In genomic region chr15:40468850-40469249, GRCh38 we compare ENCODE assay signal across 19 cellular contexts. TPM values are rescaled to one million over a fixed set of nuclear protein-coding genes. Genes with fewer than 3 reads are reported as not detected.
DNase-seq lines count a peak whose midpoint lies in the region; ATAC-seq, FAIRE-seq and TF ChIP-seq lines count a peak whose summit lies in the region.
"Had no signal": no experiment of that assay in that cellular context is flagged by ENCODE, and none has a peak within 500 bp of the region (broad histone marks: within the 10 kb centered on the region; RNA-seq: fewer than 3 reads in every experiment).

No MANE protein-coding gene starts in this region.

- H3K4me3 ChIP-seq in Loucy (ENCODE audit: low read length, poor library complexity, severe bottlenecking) (no peak overlapping the region), K562 (no peak overlapping the region), neural progenitor cell (no peak overlapping the region)
- H3K4me3 ChIP-seq: body of pancreas, esophagus squamous epithelium, PC-9, SJCRH30, thoracic aorta had no signal

- FAIRE-seq in K562 (lab: Jason Lieb, UNC): no peak

- H3K4me3 Mint-ChIP-seq in CD4-positive, alpha-beta T cell: peak overlapping the region; percentile 73
- peak overlapping the region; percentile 53 for H3K4me3 Mint-ChIP-seq in neural progenitor cell
- H3K4me3 Mint-ChIP-seq in activated CD4-positive, alpha-beta memory T cell treated with anti-CD3 and anti-CD28 coated beads, Interleukin-2, amount 10 ng/mL, durations not matched to agents 7 days and 5 days: no peak overlapping the region
- H3K4me3 Mint-ChIP-seq: activated naive CD8-positive, alpha-beta T cell treated with anti-CD3 and anti-CD28 coated beads, Interleukin-2, amount 50 U/mL, for 24 hours had no signal

- no peak for ATAC-seq in CD4-positive, alpha-beta T cell (ENCODE audit: poor library complexity)
- ATAC-seq in K562: no peak
- no peak for ATAC-seq in HG03097 (IDR thresholded peaks at IDR 0.05; ENCODE audit: low FRiP score, unreplicated experiment)
- ATAC-seq: activated naive CD8-positive, alpha-beta T cell treated with anti-CD3 and anti-CD28 coated beads, Interleukin-2, amount 50 U/mL, for 24 hours; body of pancreas had no signal

- no peak for DNase-seq in CD4-positive, alpha-beta T cell
- DNase-seq in K562 (ENCODE audit: extremely low read depth in 1 of 4, low spot score in 3 of 4) (no peak), neural progenitor cell (ENCODE audit: low spot score) (no peak)
- no peak for DNase-seq in activated CD4-positive, CD25-positive, alpha-beta regulatory T cell (lab: John Stamatoyannopoulos, UW)
- DNase-seq in activated CD4-positive, alpha-beta memory T cell treated with anti-CD3 and anti-CD28 coated beads, Interleukin-2, amount 10 ng/mL, durations not matched to agents 7 days and 5 days: no peak
- DNase-seq: activated CD4-positive, CD25-positive, alpha-beta regulatory T cell treated with anti-CD3 and anti-CD28 coated beads, Interleukin-2, amount 50 U/mL, for 72 hours; activated naive CD8-positive, alpha-beta T cell treated with anti-CD3 and anti-CD28 coated beads, Interleukin-2, amount 50 U/mL, for 24 hours; body of pancreas; Calu3; EL; esophagus squamous epithelium; H9; NCI-H146; NCI-H345; PC-9; SJCRH30 had no signal

- in situ Hi-C loops in K562 (cut with MboI): no loop called here

- no peak for TF ChIP-seq EP300 in K562 (IDR thresholded peaks at IDR 0.05; ENCODE audit: low read length)

- H3K27ac Mint-ChIP-seq in CD4-positive, alpha-beta T cell: peak overlapping the region; percentile 60
- no peak overlapping the region for H3K27ac Mint-ChIP-seq in neural progenitor cell
- H3K27ac Mint-ChIP-seq in activated CD4-positive, alpha-beta memory T cell treated with anti-CD3 and anti-CD28 coated beads, Interleukin-2, amount 10 ng/mL, durations not matched to agents 7 days and 5 days: no peak overlapping the region

- no peaks in the 10 kb centered on the region for H3K27me3 ChIP-seq in CD4-positive, alpha-beta T cell (ENCODE audit: control insufficient read depth, insufficient read depth, low read length)
- no peaks in the 10 kb centered on the region for H3K27me3 ChIP-seq in Loucy (ENCODE audit: insufficient read depth, low read length, poor library complexity, severe bottlenecking)
- H3K27me3 ChIP-seq in K562 (ENCODE audit: control insufficient read depth in 2 of 2, insufficient read depth in 2 of 2, low read length in 2 of 2): no peaks in the 10 kb centered on the region
- H3K27me3 ChIP-seq in neural progenitor cell: peaks cover 9% of the 10 kb centered on the region
- H3K27me3 ChIP-seq: body of pancreas, esophagus squamous epithelium, SJCRH30 had no signal

- H3K36me3 ChIP-seq in Loucy (ENCODE audit: insufficient read depth, low read length) (peaks cover 42% of the 10 kb centered on the region; the same call in 1 of the 2 replicates), K562 (ENCODE audit: control insufficient read depth, insufficient read depth, low read length) (peaks cover 42% of the 10 kb centered on the region), neural progenitor cell (no peaks in the 10 kb centered on the region)

- no peak for TF ChIP-seq POLR2A in K562 (conservative IDR thresholded peaks at IDR 0.05)

- no peaks in the 10 kb centered on the region for H3K9me2 ChIP-seq in Loucy (replicated peaks; ENCODE audit: low read depth, low read length)

- peaks cover 26% of the 10 kb centered on the region for H3K4me1 Mint-ChIP-seq in CD4-positive, alpha-beta T cell (ENCODE audit: low read depth)
- peaks cover 16% of the 10 kb centered on the region for H3K4me1 Mint-ChIP-seq in neural progenitor cell
- H3K4me1 Mint-ChIP-seq in activated CD4-positive, alpha-beta memory T cell treated with anti-CD3 and anti-CD28 coated beads, Interleukin-2, amount 10 ng/mL, durations not matched to agents 7 days and 5 days: peaks cover 33% of the 10 kb centered on the region

- no peaks in the 10 kb centered on the region for H3K27me3 Mint-ChIP-seq in CD4-positive, alpha-beta T cell
- H3K27me3 Mint-ChIP-seq in neural progenitor cell (ENCODE audit: insufficient read depth, low read depth): peaks cover 11% of the 10 kb centered on the region
- H3K27me3 Mint-ChIP-seq in activated CD4-positive, alpha-beta memory T cell treated with anti-CD3 and anti-CD28 coated beads, Interleukin-2, amount 10 ng/mL, durations not matched to agents 7 days and 5 days: no peaks in the 10 kb centered on the region
- H3K27me3 Mint-ChIP-seq: activated naive CD8-positive, alpha-beta T cell treated with anti-CD3 and anti-CD28 coated beads, Interleukin-2, amount 50 U/mL, for 24 hours had no signal

- H3K27ac ChIP-seq in CD4-positive, alpha-beta T cell (ENCODE audit: low read depth, low read length): peak overlapping the region; percentile 34
- no peak overlapping the region for H3K27ac ChIP-seq in K562 (ENCODE audit: extremely low read depth, low read depth, low read length)
- H3K27ac ChIP-seq in neural progenitor cell: no peak overlapping the region
- H3K27ac ChIP-seq: esophagus squamous epithelium, PC-9, SJCRH30, thoracic aorta had no signal

- TF ChIP-seq RAD21 in K562 (CRISPR knock-in tag; conservative IDR thresholded peaks at IDR 0.05 in 1 of 2, IDR thresholded peaks at IDR 0.05 in 1 of 2): no peak

- peaks cover 28% of the 10 kb centered on the region for H3K4me1 ChIP-seq in Loucy (ENCODE audit: insufficient read depth, low read length, poor library complexity, severe bottlenecking)
- peaks cover 37 to 52% of the 10 kb centered on the region in 2 experiments for H3K4me1 ChIP-seq in K562 (replicated peaks in 1 of 2; ENCODE audit: control insufficient read depth in 2 of 2, insufficient read depth in 2 of 2, low read length in 2 of 2)
- peaks cover 6% of the 10 kb centered on the region for H3K4me1 ChIP-seq in neural progenitor cell

- BruUV-seq in K562 (replicated peaks; lab: Mats Ljungman, UMichigan): no TSS peak

- H3K79me2 ChIP-seq in Loucy (ENCODE audit: insufficient read depth, low read length) (peaks cover 26% of the 10 kb centered on the region), K562 (ENCODE audit: control insufficient read depth, insufficient read depth, low read length) (peaks cover 15% of the 10 kb centered on the region), neural progenitor cell (ENCODE audit: low read depth) (peaks cover 12% of the 10 kb centered on the region)

- 46% methylated on average over 3 of the region's 4 CpGs for WGBS in K562 (ENCODE audit: insufficient coverage, low coverage, missing lambda C conversion rate)

- H3K9ac ChIP-seq in Loucy (ENCODE audit: low read depth, low read length, poor library complexity, severe bottlenecking) (peak overlapping the region; percentile 31), K562 (ENCODE audit: insufficient read depth in 1 of 2, low read depth in 2 of 2, low read length in 2 of 2) (no peak overlapping the region; a peak in 1 of 4 replicates), neural progenitor cell (no peak overlapping the region)

- H3F3A ChIP-seq in Loucy (ENCODE audit: low read depth) (peaks cover 18% of the 10 kb centered on the region), neural progenitor cell (ENCODE audit: low read depth) (peaks cover 29% of the 10 kb centered on the region)

- no peaks in the 10 kb centered on the region for H3K9me3 ChIP-seq in CD4-positive, alpha-beta T cell (ENCODE audit: control insufficient read depth, low read length)
- no peaks in the 10 kb centered on the region for H3K9me3 ChIP-seq in Loucy (ENCODE audit: insufficient read depth, low read depth, low read length)
- no peaks in the 10 kb centered on the region for H3K9me3 ChIP-seq in K562 (replicated peaks; ENCODE audit: control insufficient read depth, insufficient read depth, low read depth, low read length)
- H3K9me3 ChIP-seq in neural progenitor cell (ENCODE audit: low read depth): no peaks in the 10 kb centered on the region
- H3K9me3 ChIP-seq: body of pancreas, esophagus squamous epithelium, SJCRH30, thoracic aorta had no signal

- no peaks in the 10 kb centered on the region for H3K9me3 Mint-ChIP-seq in CD4-positive, alpha-beta T cell
- H3K9me3 Mint-ChIP-seq in neural progenitor cell: no peaks in the 10 kb centered on the region
- H3K9me3 Mint-ChIP-seq in activated CD4-positive, alpha-beta memory T cell treated with anti-CD3 and anti-CD28 coated beads, Interleukin-2, amount 10 ng/mL, durations not matched to agents 7 days and 5 days: no peaks in the 10 kb centered on the region
- H3K9me3 Mint-ChIP-seq: activated naive CD8-positive, alpha-beta T cell treated with anti-CD3 and anti-CD28 coated beads, Interleukin-2, amount 50 U/mL, for 24 hours; H9 had no signal

- H2AFZ ChIP-seq in Loucy (ENCODE audit: low read length): no peak overlapping the region
- no peak overlapping the region for H2AFZ ChIP-seq in K562 (ENCODE audit: low read depth, low read length)
- H2AFZ ChIP-seq in neural progenitor cell (replicated peaks): no peak overlapping the region
- H2AFZ ChIP-seq: PC-9 had no signal

- peaks cover 30% of the 10 kb centered on the region for H3K36me3 Mint-ChIP-seq in CD4-positive, alpha-beta T cell (ENCODE audit: low read depth)
- H3K36me3 Mint-ChIP-seq in neural progenitor cell: peaks cover 4% of the 10 kb centered on the region
- H3K36me3 Mint-ChIP-seq in activated CD4-positive, alpha-beta memory T cell treated with anti-CD3 and anti-CD28 coated beads, Interleukin-2, amount 10 ng/mL, durations not matched to agents 7 days and 5 days (ENCODE audit: low read depth): peaks cover 8% of the 10 kb centered on the region

- H3K9me1 ChIP-seq in K562 (ENCODE audit: control insufficient read depth, insufficient read depth, low read length): no peaks in the 10 kb centered on the region

- CTCF ChIA-PET in CD4-positive, alpha-beta T cell (lab: Charles Lee): interaction anchor here (0.8 kb wide), 1 partner anchor 47 kb away, joined by 3 read pairs; no protein-coding TSS in a partner anchor
- CTCF ChIA-PET in K562 (lab: Yijun Ruan, JAX; ENCODE audit: low intra/inter-chr PET ratio): no interaction called here
- CTCF ChIA-PET in activated CD4-positive, alpha-beta memory T cell treated with anti-CD3 and anti-CD28 coated beads, Interleukin-2, amount 10 ng/mL, durations not matched to agents 7 days and 5 days (lab: Charles Lee): no interaction called here

- POLR2A ChIA-PET in CD4-positive, alpha-beta T cell (lab: Charles Lee): interaction anchor here (0.8 to 2.3 kb wide), 3 partner anchors 14 to 26 kb away, joined by 3 to 7 read pairs (median 3); no protein-coding TSS in a partner anchor
- POLR2A ChIA-PET in K562 (lab: Yijun Ruan, JAX): interaction anchor here (1.6 to 2.2 kb wide), 3 partner anchors 11 to 19 kb away, joined by 6 to 15 read pairs (median 9); no protein-coding TSS in a partner anchor
- POLR2A ChIA-PET in activated CD4-positive, alpha-beta memory T cell treated with anti-CD3 and anti-CD28 coated beads, Interleukin-2, amount 10 ng/mL, durations not matched to agents 7 days and 5 days (lab: Charles Lee): interaction anchor here (0.6 to 2.9 kb wide), 3 partner anchors 15 to 87 kb away, joined by 3 to 15 read pairs (median 6); partner anchors contain the start of gene BAHD1

- H3K4me2 ChIP-seq in Loucy (ENCODE audit: low read depth, low read length, poor library complexity, severe bottlenecking): no peak overlapping the region
- no peak overlapping the region for H3K4me2 ChIP-seq in K562 (ENCODE audit: insufficient read depth, low read length)
- H3K4me2 ChIP-seq in neural progenitor cell: no peak overlapping the region

- intact Hi-C loops in CD4-positive, alpha-beta T cell (cut with DNase I, micrococcal nuclease): loop anchor here in 1 of 2 experiments (2.0 kb wide), 1 partner anchor 26 kb away; no protein-coding TSS in a partner anchor
- intact Hi-C loops in K562 (cut with micrococcal nuclease): no loop called here

- H4K20me1 ChIP-seq in Loucy (ENCODE audit: insufficient read depth, low read length, poor library complexity, severe bottlenecking) (peaks cover 11% of the 10 kb centered on the region), K562 (replicated peaks; ENCODE audit: control insufficient read depth, insufficient read depth, low read length) (no peaks in the 10 kb centered on the region; the same call in 1 of the 2 replicates), neural progenitor cell (ENCODE audit: low read depth) (peaks cover 9% of the 10 kb centered on the region)

- no peak for TF ChIP-seq CTCF in CD4-positive, alpha-beta T cell (IDR thresholded peaks at IDR 0.05)
- TF ChIP-seq CTCF in Loucy (conservative IDR thresholded peaks at IDR 0.05; ENCODE audit: low read length): no peak
- no peak for TF ChIP-seq CTCF in K562 (IDR thresholded peaks at IDR 0.05 in 2 of 3, conservative IDR thresholded peaks at IDR 0.05 in 1 of 3; ENCODE audit: insufficient read depth in 2 of 3, low read depth in 1 of 3, low read length in 3 of 3)
- no peak for TF ChIP-seq CTCF in neural progenitor cell (IDR thresholded peaks at IDR 0.05)

RNA-seq across cellular contexts. Expression of gene CHST14, which starts 1.9 kb away (rescaled TPM):
- total RNA-seq in CD4-positive, alpha-beta T cell: 1 to 10 TPM; 4.6 to 5.1 TPM
- 4.2 and 14.3 TPM in 2 replicates for total RNA-seq in K562 (2011; cell fraction: chromatin; rRNA removed; ENCODE audit: low replicate concordance)
- total RNA-seq in K562 (2011; cell fraction: nucleolus; rRNA removed): 18.7 and 22.0 TPM in 2 replicates
- 17.9 and 21.1 TPM in 2 replicates for total RNA-seq in K562 (2011; cell fraction: nucleoplasm; rRNA removed)
- total RNA-seq in K562 (2014; rRNA removed): 4.0 and 5.6 TPM in 2 replicates
- total RNA-seq in K562 (2014; rRNA removed; fragmentation: Illumina TruSeq; extraction: Trizol): 2.3 and 2.5 TPM in 2 replicates
- 4.6 TPM in 2 replicates for total RNA-seq in K562 (2015; rRNA removed; fragmentation: Illumina TruSeq; extraction: Trizol)
- total RNA-seq in K562 (2021): 11.2 and 12.1 TPM in 2 replicates
- polyA plus RNA-seq in K562 (2011; rRNA removed): 4.5 and 6.4 TPM in 2 replicates
- 6.6 and 8.1 TPM in 2 replicates for polyA plus RNA-seq in K562 (2011; cell fraction: cytosol; rRNA removed)
- 4.8 and 5.2 TPM in 2 replicates for polyA plus RNA-seq in K562 (2011; cell fraction: nucleus; rRNA removed)
- 12.0 and 17.1 TPM in 2 replicates for polyA plus RNA-seq in K562 (2012)
- polyA plus RNA-seq in K562 (2014; fragmentation: Illumina TruSeq; extraction: Trizol): 6.3 and 7.5 TPM in 2 replicates
- polyA plus RNA-seq in K562 (2014; fragmentation: Nextera tagmentation; extraction: Ambion mirVana): 1 to 10 TPM; 1.6 to 2.3 TPM
- 3.9 and 4.8 TPM in 2 replicates for polyA plus RNA-seq in K562 (2014; rRNA removed)
- polyA minus RNA-seq in K562 (2011; rRNA and poly(A)+ RNA removed): 3.1 TPM in 2 replicates
- 6.2 and 11.7 TPM in 2 replicates for polyA minus RNA-seq in K562 (2011; cell fraction: cytosol; rRNA and poly(A)+ RNA removed)
- polyA minus RNA-seq in K562 (2011; cell fraction: nucleus; rRNA and poly(A)+ RNA removed): 2.7 and 3.8 TPM in 2 replicates
- 11.9 and 17.5 TPM in 2 replicates for total RNA-seq in neural progenitor cell (ENCODE audit: low replicate concordance)
- total RNA-seq in activated CD4-positive, alpha-beta memory T cell treated with anti-CD3 and anti-CD28 coated beads, Interleukin-2, amount 10 ng/mL, durations not matched to agents 7 days and 5 days: 10 to 100 TPM; 13.9 to 15.9 TPM

RNA-seq across cellular contexts. Expression of gene BAHD1, which starts 28.1 kb away (rescaled TPM):
- 10 to 100 TPM; 20.3 to 21.5 TPM for total RNA-seq in CD4-positive, alpha-beta T cell
- 30.6 and 63.4 TPM in 2 replicates for total RNA-seq in K562 (2011; cell fraction: chromatin; rRNA removed; ENCODE audit: low replicate concordance)
- 33.2 and 38.7 TPM in 2 replicates for total RNA-seq in K562 (2011; cell fraction: nucleolus; rRNA removed)
- total RNA-seq in K562 (2011; cell fraction: nucleoplasm; rRNA removed): 31.7 and 43.1 TPM in 2 replicates
- total RNA-seq in K562 (2014; rRNA removed): 15.2 and 20.8 TPM in 2 replicates
- total RNA-seq in K562 (2014; rRNA removed; fragmentation: Illumina TruSeq; extraction: Trizol): 9.7 and 10.3 TPM in 2 replicates
- total RNA-seq in K562 (2015; rRNA removed; fragmentation: Illumina TruSeq; extraction: Trizol): 11.5 and 12.3 TPM in 2 replicates
- 33.6 and 38.5 TPM in 2 replicates for total RNA-seq in K562 (2021)
- polyA plus RNA-seq in K562 (2011; rRNA removed): 9.7 and 10.6 TPM in 2 replicates
- 9.1 and 16.4 TPM in 2 replicates for polyA plus RNA-seq in K562 (2011; cell fraction: cytosol; rRNA removed)
- polyA plus RNA-seq in K562 (2011; cell fraction: nucleus; rRNA removed): 27.1 and 43.2 TPM in 2 replicates
- 24.0 and 25.8 TPM in 2 replicates for polyA plus RNA-seq in K562 (2012)
- polyA plus RNA-seq in K562 (2014; fragmentation: Illumina TruSeq; extraction: Trizol): 18.4 and 26.4 TPM in 2 replicates
- under 1 TPM; 0.55 to 0.80 TPM for polyA plus RNA-seq in K562 (2014; fragmentation: Nextera tagmentation; extraction: Ambion mirVana)
- polyA plus RNA-seq in K562 (2014; rRNA removed): 19.0 and 19.4 TPM in 2 replicates
- 7.1 and 10.0 TPM in 2 replicates for polyA minus RNA-seq in K562 (2011; rRNA and poly(A)+ RNA removed)
- 12.7 TPM in 2 replicates for polyA minus RNA-seq in K562 (2011; cell fraction: cytosol; rRNA and poly(A)+ RNA removed)
- 10.5 and 12.2 TPM in 2 replicates for polyA minus RNA-seq in K562 (2011; cell fraction: nucleus; rRNA and poly(A)+ RNA removed)
- total RNA-seq in neural progenitor cell (ENCODE audit: low replicate concordance): 5.8 and 13.7 TPM in 2 replicates
- total RNA-seq in activated CD4-positive, alpha-beta memory T cell treated with anti-CD3 and anti-CD28 coated beads, Interleukin-2, amount 10 ng/mL, durations not matched to agents 7 days and 5 days: 10 to 100 TPM; 26.0 to 27.0 TPM
